Comparison of ENCODE assay signal across 19 cellular contexts in genomic region chr10:115985696-115986095, GRCh38.
DNase-seq lines count a peak whose midpoint lies in the region; ATAC-seq, FAIRE-seq and TF ChIP-seq lines count a peak whose summit lies in the region.
"Had no signal": no experiment of that assay in that cellular context is flagged by ENCODE, and none has a peak within 500 bp of the region (broad histone marks: within the 10 kb centered on the region; RNA-seq: fewer than 3 reads in every experiment).

No MANE protein-coding gene starts in this region.

- POLR2A ChIA-PET in MCF 10A (lab: Yijun Ruan, JAX) (no interaction called here), endothelial cell of umbilical vein (lab: Charles Lee) (no interaction called here)

- in situ Hi-C loops in mammary epithelial cell (cut with MboI; ENCODE audit: low sequenced_read_pairs in 2 of 2): no loop called here

- 42% methylated on average over 2 of the region's 2 CpGs for WGBS in mammary epithelial cell (ENCODE audit: low coverage, missing lambda C conversion rate)
- 65% methylated on average over 2 of the region's 2 CpGs for WGBS in prostate gland

- H2AFZ ChIP-seq in mammary epithelial cell (ENCODE audit: low read depth, low read length): no peak overlapping the region
- no peak overlapping the region for H2AFZ ChIP-seq in endothelial cell of umbilical vein (ENCODE audit: low read depth, low read length)

- H4K20me1 ChIP-seq in mammary epithelial cell (ENCODE audit: insufficient read depth, low read length): no peaks in the 10 kb centered on the region
- no peaks in the 10 kb centered on the region for H4K20me1 ChIP-seq in endothelial cell of umbilical vein (replicated peaks; ENCODE audit: control insufficient read depth, extremely low read depth, insufficient read depth, low read length)
- H4K20me1 ChIP-seq: BLaER1 had no signal

- H3K27ac ChIP-seq in mammary epithelial cell (ENCODE audit: insufficient read depth, low read depth, low read length) (no peak overlapping the region), endothelial cell of umbilical vein (ENCODE audit: insufficient read depth, low read depth, low read length) (no peak overlapping the region), prostate gland (no peak overlapping the region), left lung (no peak overlapping the region)
- H3K27ac ChIP-seq: 22Rv1, BLaER1 had no signal

- H3K4me1 ChIP-seq in mammary epithelial cell (ENCODE audit: insufficient read depth, low read length) (peaks cover 7% of the 10 kb centered on the region), endothelial cell of umbilical vein (ENCODE audit: control insufficient read depth, extremely low read depth, insufficient read depth, low read length) (no peaks in the 10 kb centered on the region), prostate gland (replicated peaks) (no peaks in the 10 kb centered on the region), left lung (no peaks in the 10 kb centered on the region)
- H3K4me1 ChIP-seq: BLaER1 had no signal

- H3K4me2 ChIP-seq in mammary epithelial cell (ENCODE audit: insufficient read depth, low read depth, low read length): no peak overlapping the region
- H3K4me2 ChIP-seq in endothelial cell of umbilical vein (ENCODE audit: insufficient read depth, low read length): no peak overlapping the region
- H3K4me2 ChIP-seq: BLaER1 had no signal

- no TSS peak for BruUV-seq in MCF 10A (replicated peaks; lab: Mats Ljungman, UMichigan)
- no TSS peak for BruUV-seq in mammary epithelial cell (replicated peaks; lab: Mats Ljungman, UMichigan)
- BruUV-seq in endothelial cell of umbilical vein (replicated peaks; lab: Mats Ljungman, UMichigan): no TSS peak

- no peaks in the 10 kb centered on the region for H3K9me3 Mint-ChIP-seq in MCF 10A (ENCODE audit: unreplicated experiment)
- H3K9me3 Mint-ChIP-seq in T-helper 2 cell treated with Interferon-gamma antibody and Interleukin-4, amounts not matched to agents 5 μg/mL and 100 μg/mL, for 36 hours: peaks cover 30% of the 10 kb centered on the region

- CTCF ChIA-PET in MCF 10A (lab: Yijun Ruan, JAX) (interaction anchor here (0.7 kb wide), 1 partner anchor 401 kb away, joined by 3 read pairs; no protein-coding TSS in a partner anchor), mammary epithelial cell (lab: Charles Lee; ENCODE audit: low non-redundant PET) (no interaction called here), endothelial cell of umbilical vein (lab: Charles Lee) (no interaction called here)

- ATAC-seq in left lung: no peak
- ATAC-seq: HepG2 had no signal

- intact Hi-C loops in MCF 10A (cut with micrococcal nuclease) (no loop called here), mammary epithelial cell (cut with micrococcal nuclease) (no loop called here), endothelial cell of umbilical vein (cut with micrococcal nuclease) (no loop called here), prostate gland (cut with DNase I) (no loop called here), left lung (cut with DNase I) (no loop called here)

- H3K36me3 ChIP-seq in mammary epithelial cell (ENCODE audit: insufficient read depth, low read length): no peaks in the 10 kb centered on the region
- H3K36me3 ChIP-seq in endothelial cell of umbilical vein (ENCODE audit: control insufficient read depth in 2 of 2, extremely low read depth in 1 of 2, insufficient read depth in 2 of 2, low read length in 2 of 2): no peaks in the 10 kb centered on the region
- no peaks in the 10 kb centered on the region for H3K36me3 ChIP-seq in prostate gland
- H3K36me3 ChIP-seq in left lung: no peaks in the 10 kb centered on the region
- H3K36me3 ChIP-seq: BLaER1 had no signal

- H3K27me3 ChIP-seq in mammary epithelial cell (ENCODE audit: insufficient read depth, low read length): no peaks in the 10 kb centered on the region
- no peaks in the 10 kb centered on the region for H3K27me3 ChIP-seq in endothelial cell of umbilical vein (ENCODE audit: control insufficient read depth in 2 of 2, insufficient read depth in 2 of 2, low read length in 2 of 2)
- H3K27me3 ChIP-seq in prostate gland (replicated peaks; ENCODE audit: insufficient read depth): no peaks in the 10 kb centered on the region
- H3K27me3 ChIP-seq in left lung: no peaks in the 10 kb centered on the region
- H3K27me3 ChIP-seq: BLaER1 had no signal

- no peaks in the 10 kb centered on the region for H3K27me3 Mint-ChIP-seq in MCF 10A (ENCODE audit: insufficient read depth, unreplicated experiment)
- no peaks in the 10 kb centered on the region for H3K27me3 Mint-ChIP-seq in T-helper 2 cell treated with Interferon-gamma antibody and Interleukin-4, amounts not matched to agents 5 μg/mL and 100 μg/mL, for 36 hours (ENCODE audit: low read depth)
- H3K27me3 Mint-ChIP-seq: CD4-positive, CD25-positive, alpha-beta regulatory T cell had no signal

- peak overlapping the region; percentile 57 for H3K27ac Mint-ChIP-seq in MCF 10A (ENCODE audit: low read depth, unreplicated experiment)
- H3K27ac Mint-ChIP-seq in T-helper 2 cell treated with Interferon-gamma antibody and Interleukin-4, amounts not matched to agents 5 μg/mL and 100 μg/mL, for 36 hours: no peak overlapping the region
- H3K27ac Mint-ChIP-seq: CD4-positive, CD25-positive, alpha-beta regulatory T cell; H9 had no signal

- no peaks in the 10 kb centered on the region for H3K9me1 ChIP-seq in endothelial cell of umbilical vein (replicated peaks; ENCODE audit: control insufficient read depth, extremely low read depth, insufficient read depth, low read length)

- peak; percentile 35 for FAIRE-seq in endothelial cell of umbilical vein (lab: Jason Lieb, UNC)
- FAIRE-seq: G401.6, GM12891, HepG2, HTR-8/SVneo had no signal

- no peak overlapping the region for H3K4me3 ChIP-seq in mammary epithelial cell (replicated peaks in 1 of 3; ENCODE audit: insufficient read depth in 1 of 3, low read depth in 2 of 3, low read length in 3 of 3)
- no peak overlapping the region for H3K4me3 ChIP-seq in endothelial cell of umbilical vein (replicated peaks in 1 of 3; ENCODE audit: insufficient read depth in 1 of 3, low read depth in 1 of 3, low read length in 3 of 3)
- H3K4me3 ChIP-seq in prostate gland: no peak overlapping the region
- H3K4me3 ChIP-seq in left lung: no peak overlapping the region
- H3K4me3 ChIP-seq: BLaER1 had no signal

- H3K9me3 ChIP-seq in mammary epithelial cell (replicated peaks; ENCODE audit: insufficient read depth, low read length) (no peaks in the 10 kb centered on the region), endothelial cell of umbilical vein (replicated peaks; ENCODE audit: control insufficient read depth, insufficient read depth, low read length) (no peaks in the 10 kb centered on the region), prostate gland (no peaks in the 10 kb centered on the region), left lung (peaks cover 0 to 12% of the 10 kb centered on the region in 2 donors)

- H3K36me3 Mint-ChIP-seq in MCF 10A (ENCODE audit: insufficient read depth, unreplicated experiment): no peaks in the 10 kb centered on the region
- no peaks in the 10 kb centered on the region for H3K36me3 Mint-ChIP-seq in T-helper 2 cell treated with Interferon-gamma antibody and Interleukin-4, amounts not matched to agents 5 μg/mL and 100 μg/mL, for 36 hours (ENCODE audit: low read depth)
- H3K36me3 Mint-ChIP-seq: CD4-positive, CD25-positive, alpha-beta regulatory T cell had no signal

- no peak for TF ChIP-seq CTCF in MCF 10A (IDR thresholded peaks at IDR 0.05; ENCODE audit: unreplicated experiment)
- TF ChIP-seq CTCF in mammary epithelial cell (conservative IDR thresholded peaks at IDR 0.05 in 1 of 2, IDR thresholded peaks at IDR 0.05 in 1 of 2; ENCODE audit: extremely low read depth in 1 of 2, insufficient read depth in 1 of 2, low read depth in 1 of 2, low read length in 2 of 2): no peak
- no peak for TF ChIP-seq CTCF in endothelial cell of umbilical vein (IDR thresholded peaks at IDR 0.05; ENCODE audit: extremely low read depth in 1 of 2, insufficient read depth in 1 of 2, low read depth in 1 of 2, low read length in 2 of 2)
- no peak for TF ChIP-seq CTCF in prostate gland (IDR thresholded peaks at IDR 0.05)
- TF ChIP-seq CTCF in left lung (IDR thresholded peaks at IDR 0.05): no peak

- no peaks in the 10 kb centered on the region for H3K79me2 ChIP-seq in mammary epithelial cell (ENCODE audit: insufficient read depth, low read length)
- H3K79me2 ChIP-seq in endothelial cell of umbilical vein (ENCODE audit: control insufficient read depth, insufficient read depth, low read length): no peaks in the 10 kb centered on the region

- peaks cover 10% of the 10 kb centered on the region for H3K4me1 Mint-ChIP-seq in MCF 10A (ENCODE audit: insufficient read depth, unreplicated experiment)
- no peaks in the 10 kb centered on the region for H3K4me1 Mint-ChIP-seq in T-helper 2 cell treated with Interferon-gamma antibody and Interleukin-4, amounts not matched to agents 5 μg/mL and 100 μg/mL, for 36 hours (ENCODE audit: low read depth)
- H3K4me1 Mint-ChIP-seq: CD4-positive, CD25-positive, alpha-beta regulatory T cell had no signal

- TF ChIP-seq POLR2A in endothelial cell of umbilical vein (IDR thresholded peaks at IDR 0.05; ENCODE audit: low read depth, low read length) (no peak), prostate gland (IDR thresholded peaks at IDR 0.05) (no peak)

- no peak for DNase-seq in MCF 10A (ENCODE audit: unreplicated experiment)
- DNase-seq in mammary epithelial cell: no peak
- peak; percentile 17 for DNase-seq in endothelial cell of umbilical vein (ENCODE audit: low read depth, low spot score)
- DNase-seq in lung microvascular endothelial cell (ENCODE audit: low read depth in 2 of 2): peak; percentile 44 to 57
- DNase-seq in prostate gland (ENCODE audit: low spot score): no peak
- no peak for DNase-seq in T-helper 2 cell treated with Interferon-gamma antibody and Interleukin-4, amounts not matched to agents 5 μg/mL and 100 μg/mL, for 36 hours (ENCODE audit: low spot score)
- DNase-seq in left lung: no peak
- DNase-seq in iPS-NIHi7 (ENCODE audit: extremely low spot score): no peak
- DNase-seq: AML-193; CD4-positive, CD25-positive, alpha-beta regulatory T cell; DMS 273 treated with DMSO at 0.1 percent for 48 hours; GOT3; H9 had no signal

- no peak overlapping the region for H3K4me3 Mint-ChIP-seq in MCF 10A (ENCODE audit: unreplicated experiment)
- H3K4me3 Mint-ChIP-seq in T-helper 2 cell treated with Interferon-gamma antibody and Interleukin-4, amounts not matched to agents 5 μg/mL and 100 μg/mL, for 36 hours: no peak overlapping the region
- H3K4me3 Mint-ChIP-seq: CD4-positive, CD25-positive, alpha-beta regulatory T cell; H9 had no signal

- dilution Hi-C loops in mammary epithelial cell (cut with HindIII; ENCODE audit: low sequenced_read_pairs) (no loop called here), endothelial cell of umbilical vein (cut with MboI; ENCODE audit: extremely low pct_ligation_motif_present, low sequenced_read_pairs) (no loop called here)

- H3K9ac ChIP-seq in mammary epithelial cell (ENCODE audit: insufficient read depth, low read length): no peak overlapping the region
- H3K9ac ChIP-seq in endothelial cell of umbilical vein (replicated peaks; ENCODE audit: extremely low read depth, insufficient read depth, low read length): no peak overlapping the region
- H3K9ac ChIP-seq: BLaER1 had no signal

TF ChIP-seq in endothelial cell of umbilical vein, 7 proteins besides CTCF, POLR2A, EP300 and RAD21 (continues in another document):
- TF ChIP-seq, protein P1, sequence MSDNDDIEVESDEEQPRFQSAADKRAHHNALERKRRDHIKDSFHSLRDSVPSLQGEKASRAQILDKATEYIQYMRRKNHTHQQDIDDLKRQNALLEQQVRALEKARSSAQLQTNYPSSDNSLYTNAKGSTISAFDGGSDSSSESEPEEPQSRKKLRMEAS (IDR thresholded peaks at IDR 0.05; ENCODE audit: insufficient read depth, insufficient read length): no peak

Comparison
In these comparisons a context has a peak if more than half of its experiments do, and no peak if none do; other contexts are left out.
1. DNase-seq: peak in endothelial cell of umbilical vein (single experiment) and lung microvascular endothelial cell (2 of 2); none in MCF 10A (single experiment), mammary epithelial cell (single experiment), prostate gland (single experiment), T-helper 2 cell treated with Interferon-gamma antibody and Interleukin-4, amounts not matched to agents 5 μg/mL and 100 μg/mL, for 36 hours (single experiment), left lung (0 of 2) and iPS-NIHi7 (single experiment).